ENCODE assay signal across 27 cellular contexts in the genomic region with DNA sequence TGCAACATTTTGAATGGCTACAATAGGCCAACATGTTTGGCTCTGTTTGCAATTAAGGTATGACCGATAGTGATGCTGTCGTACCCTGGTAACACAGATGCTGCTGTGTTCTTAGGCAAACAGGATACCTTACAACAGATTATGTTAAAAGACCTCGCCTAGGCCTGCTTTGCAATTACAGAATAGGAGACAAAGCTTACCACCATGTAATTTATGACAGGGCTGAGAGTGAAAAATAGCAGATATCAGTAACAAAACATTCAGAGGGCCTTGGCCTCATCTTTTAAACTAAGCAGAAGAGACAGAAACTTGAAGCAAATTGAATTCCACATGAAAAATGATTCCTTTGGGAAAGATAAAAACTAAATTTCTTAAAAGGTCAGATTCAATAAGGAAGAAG. TPM values are rescaled to one million over a fixed set of nuclear protein-coding genes. Genes with fewer than 3 reads are reported as not detected.
DNase-seq lines count a peak whose midpoint lies in the region; ATAC-seq, FAIRE-seq and TF ChIP-seq lines count a peak whose summit lies in the region.
"Had no signal": no experiment of that assay in that cellular context is flagged by ENCODE, and none has a peak within 500 bp of the region (broad histone marks: within the 10 kb centered on the region; RNA-seq: fewer than 3 reads in every experiment).

No MANE protein-coding gene starts in this region.

- peaks cover 15 to 75% (median 49%) of the 10 kb centered on the region in 9 donors for H3K4me1 ChIP-seq in heart right ventricle
- H3K4me1 ChIP-seq in keratinocyte (ENCODE audit: control insufficient read depth, extremely low read depth, insufficient read depth, low read length), result peaks cover 45% of the 10 kb centered on the region
- peaks cover 55% of the 10 kb centered on the region for H3K4me1 ChIP-seq in suprapubic skin
- H3K4me1 ChIP-seq in pancreas, result peaks cover 22 to 32% (median 27%) of the 10 kb centered on the region in 3 donors

- no peak overlapping the region for H2AFZ ChIP-seq in keratinocyte (ENCODE audit: control insufficient read depth, low read length)

- peak overlapping the region in 8 of 10 donors; percentile 75 to 95 (median 87) for H3K27ac ChIP-seq in heart right ventricle
- no peak overlapping the region for H3K27ac ChIP-seq in keratinocyte (ENCODE audit: control insufficient read depth, insufficient read depth, low read length)
- H3K27ac ChIP-seq in suprapubic skin, result peak overlapping the region; percentile 34
- no peak overlapping the region for H3K27ac ChIP-seq in pancreas
- H3K27ac ChIP-seq: foreskin keratinocyte, Peyer's patch, upper lobe of right lung had no signal

- H3K27me3 ChIP-seq in heart right ventricle (no peaks in the 10 kb centered on the region), keratinocyte (ENCODE audit: control insufficient read depth, extremely low read depth, insufficient read depth, low read length) (no peaks in the 10 kb centered on the region), suprapubic skin (no peaks in the 10 kb centered on the region), pancreas (no peaks in the 10 kb centered on the region)
- H3K27me3 ChIP-seq: Peyer's patch, upper lobe of right lung had no signal

- no peaks in the 10 kb centered on the region for H3K9me3 ChIP-seq in heart right ventricle
- H3K9me3 ChIP-seq in keratinocyte (ENCODE audit: control insufficient read depth, low read depth, low read length), result no peaks in the 10 kb centered on the region
- H3K9me3 ChIP-seq in suprapubic skin, result no peaks in the 10 kb centered on the region
- H3K9me3 ChIP-seq in pancreas, result no peaks in the 10 kb centered on the region
- H3K9me3 ChIP-seq: Peyer's patch, upper lobe of right lung had no signal

- WGBS in heart right ventricle, 2 donors, result 44 to 56% methylated on average over 3 of the region's 3 CpGs
- 65% methylated on average over 3 of the region's 3 CpGs for WGBS in suprapubic skin
- WGBS in pancreas, 2 donors, result 87 to 91% methylated on average over 3 of the region's 3 CpGs

- no peak overlapping the region for H3K9ac ChIP-seq in keratinocyte (ENCODE audit: control insufficient read depth, extremely low read depth, insufficient read depth, low read length)

- H3K79me2 ChIP-seq in keratinocyte (ENCODE audit: control insufficient read depth, insufficient read depth, low read length), result no peaks in the 10 kb centered on the region

- no peaks in the 10 kb centered on the region for H3K9me1 ChIP-seq in keratinocyte (ENCODE audit: control insufficient read depth, extremely low read depth, insufficient read depth, low read length)

- TF ChIP-seq POLR2A in suprapubic skin (IDR thresholded peaks at IDR 0.05), result no peak

- H3K4me3 ChIP-seq in heart right ventricle (no peak overlapping the region), keratinocyte (ENCODE audit: control insufficient read depth in 2 of 3, extremely low read depth in 1 of 3, insufficient read depth in 2 of 3, low read depth in 1 of 3, low read length in 3 of 3) (no peak overlapping the region), suprapubic skin (no peak overlapping the region), pancreas (no peak overlapping the region)
- H3K4me3 ChIP-seq: K562, Peyer's patch, upper lobe of right lung had no signal

- intact Hi-C loops in heart right ventricle (cut with DNase I) (loop anchor here in 5 of 10 donors (5.0 to 10.0 kb wide), 6 partner anchors 35 to 213 kb away; no protein-coding TSS in a partner anchor), Right ventricle myocardium superior (cut with DNase I) (no loop called here), pancreas (cut with DNase I) (no loop called here)

- DNase-seq in heart right ventricle (no peak), Right ventricle myocardium superior (no peak), NCI-H2227 treated with DMSO at 0.1 percent for 48 hours (lab: John Stamatoyannopoulos, UW) (peak; percentile 5), keratinocyte (ENCODE audit: low read depth, low spot score) (no peak), suprapubic skin (ENCODE audit: low spot score in 2 of 2) (no peak), pancreas (no peak)
- no peak for DNase-seq in stimulated activated naive CD4-positive, alpha-beta T cell (lab: John Stamatoyannopoulos, UW)
- DNase-seq in activated CD8-positive, alpha-beta memory T cell treated with anti-CD3 and anti-CD28 coated beads, Interleukin-2, amount 50 U/mL, for 48 hours, result no peak
- DNase-seq: ACHN; activated CD8-positive, alpha-beta T cell treated with anti-CD3 and anti-CD28 coated beads for 36 hours; anterior cingulate cortex; cortex of kidney; effector memory CD8-positive, alpha-beta T cell; erythroblast; midbrain; naive thymus-derived CD8-positive, alpha-beta T cell; NCI-H1105; NCI-H510A; Peyer's patch; retina; stimulated activated CD4-positive, alpha-beta T cell treated with anti-CD3 and anti-CD28 coated beads, Interleukin-2, amount 100 ng/mL, for 24 hours; T-helper 1 cell; upper lobe of right lung had no signal

- TF ChIP-seq EP300 in suprapubic skin (IDR thresholded peaks at IDR 0.05), result no peak

- H3K4me2 ChIP-seq in keratinocyte (ENCODE audit: control insufficient read depth, extremely low read depth, insufficient read depth, low read depth, low read length), result no peak overlapping the region

- H3K36me3 ChIP-seq in heart right ventricle (no peaks in the 10 kb centered on the region), keratinocyte (ENCODE audit: control insufficient read depth in 2 of 2, extremely low read depth in 1 of 2, insufficient read depth in 2 of 2, low read length in 2 of 2) (no peaks in the 10 kb centered on the region), suprapubic skin (no peaks in the 10 kb centered on the region), pancreas (no peaks in the 10 kb centered on the region)
- H3K36me3 ChIP-seq: Peyer's patch, upper lobe of right lung had no signal

- H4K20me1 ChIP-seq in keratinocyte (ENCODE audit: control insufficient read depth, extremely low read depth, insufficient read depth, low read length), result no peaks in the 10 kb centered on the region

- ATAC-seq in heart right ventricle (no peak), Right ventricle myocardium superior (ENCODE audit: poor library complexity) (no peak), pancreas (no peak)
- ATAC-seq: activated CD8-positive, alpha-beta T cell treated with anti-CD3 and anti-CD28 coated beads for 36 hours; activated naive CD4-positive, alpha-beta T cell treated with anti-CD3 and anti-CD28 coated beads, Interleukin-2, amount 50 U/mL, for 72 hours; effector memory CD8-positive, alpha-beta T cell; foreskin keratinocyte; K562; left lobe of liver; naive thymus-derived CD8-positive, alpha-beta T cell; upper lobe of right lung had no signal

- FAIRE-seq in keratinocyte (lab: Jason Lieb, UNC), result peak; percentile 9
- no peak for FAIRE-seq in pancreas (lab: Jason Lieb, UNC)
- FAIRE-seq: K562 had no signal

- TF ChIP-seq CTCF in heart right ventricle (IDR thresholded peaks at IDR 0.05) (no peak), keratinocyte (optimal IDR thresholded peaks at IDR 0.05 in 1 of 3, IDR thresholded peaks at IDR 0.05 in 1 of 3, conservative IDR thresholded peaks at IDR 0.05 in 1 of 3; ENCODE audit: extremely low read depth in 1 of 3, insufficient read depth in 2 of 3, low read length in 3 of 3) (no peak), suprapubic skin (IDR thresholded peaks at IDR 0.05) (no peak), pancreas (IDR thresholded peaks at IDR 0.05) (no peak)

- dilution Hi-C loops in keratinocyte (cut with MboI; ENCODE audit: extremely low pct_ligation_motif_present, low sequenced_read_pairs), result no loop called here

RNA-seq across cellular contexts. Expression of gene ABLIM1, which starts 29.4 kb away (rescaled TPM):
- total RNA-seq in heart right ventricle (100 to 1,000 TPM; 522 to 816 (median 606) TPM), Right ventricle myocardium superior (772 TPM), suprapubic skin (100 to 1,000 TPM; 156 to 278 (median 213) TPM), pancreas (10 to 100 TPM; 28.1 to 44.5 (median 37.1) TPM)
- polyA plus RNA-seq in heart right ventricle (100 to 1,000 TPM; 119 to 363 TPM), keratinocyte (47.6 to 91.7 TPM (median 55.2 TPM) in 3 replicates), pancreas (10 to 100 TPM; 13.3 to 30.8 TPM)
- 51.1 TPM for polyA plus RNA-seq in keratinocyte (2011; ENCODE audit: low read depth)
- polyA plus RNA-seq in keratinocyte (2011; cell fraction: cytosol; rRNA removed), result 61.3 and 74.1 TPM in 2 replicates
- polyA plus RNA-seq in keratinocyte (2011; cell fraction: nucleus; rRNA removed), result 69.3 and 88.6 TPM in 2 replicates
- polyA plus RNA-seq in keratinocyte (2012; ENCODE audit: low replicate concordance), result 25.7 and 67.7 TPM in 2 replicates
- 76.9 to 204 TPM (median 159 TPM) in 3 replicates for polyA minus RNA-seq in keratinocyte
- 61.8 TPM for polyA minus RNA-seq in keratinocyte (2011; cell fraction: cytosol; rRNA and poly(A)+ RNA removed)
- 73.0 and 119 TPM in 2 replicates for polyA minus RNA-seq in keratinocyte (2011; cell fraction: nucleus; rRNA and poly(A)+ RNA removed)

Comparison
In these comparisons a context has a peak if more than half of its experiments do, and no peak if none do; other contexts are left out.
1. H3K27ac ChIP-seq: peak in heart right ventricle (8 of 10) and suprapubic skin (single experiment); none in keratinocyte (single experiment) and pancreas (0 of 4).